In genomic region chr6:3796396-3796795, GRCh38 we compare ENCODE assay signal across 1 cellular context.
TF ChIP-seq lines count a peak whose summit lies in the region.

No MANE protein-coding gene starts in this region.

TF ChIP-seq in IMR-90, 13 proteins besides CTCF, POLR2A, EP300 and RAD21:
- TF ChIP-seq MXI1 (IDR thresholded peaks at IDR 0.05; ENCODE audit: borderline replicate concordance, low read depth, low read length) (no peak), MAZ (IDR thresholded peaks at IDR 0.05; ENCODE audit: borderline replicate concordance, low read depth, low read length) (no peak), RCOR1 (IDR thresholded peaks at IDR 0.05; ENCODE audit: insufficient replicate concordance, low read length) (no peak), CHD1 (IDR thresholded peaks at IDR 0.05; ENCODE audit: low read depth, low read length) (no peak), BHLHE40 (IDR thresholded peaks at IDR 0.05; ENCODE audit: low read depth, low read length) (no peak), MAFK (IDR thresholded peaks at IDR 0.05; ENCODE audit: low read depth, low read length) (no peak), NFE2L2 (IDR thresholded peaks at IDR 0.05; ENCODE audit: low read depth, low read length) (no peak), RFX5 (IDR thresholded peaks at IDR 0.05; ENCODE audit: low read depth, low read length) (no peak), FOS (IDR thresholded peaks at IDR 0.05; ENCODE audit: low read depth, low read length) (no peak), CEBPB (IDR thresholded peaks at IDR 0.05; ENCODE audit: low read depth, low read length) (no peak), USF2 (IDR thresholded peaks at IDR 0.05; ENCODE audit: low read depth, low read length) (no peak), ELK1 (IDR thresholded peaks at IDR 0.05; ENCODE audit: borderline replicate concordance, low read depth, low read length) (no peak), SMC3 (IDR thresholded peaks at IDR 0.05; ENCODE audit: low read depth, low read length) (no peak)
